8 cellular contexts compared by ENCODE assay signal in genomic region chr2:64653174-64654062, GRCh38. TPM values are rescaled to one million over a fixed set of nuclear protein-coding genes. Genes with fewer than 3 reads are reported as not detected.
A peak's percentile ranks its signal among the peaks of the same experiment; 100 is the strongest.
DNase-seq lines count a peak whose midpoint lies in the region; TF ChIP-seq lines count a peak whose summit lies in the region.

Gene SERTAD2 (minus strand): TSS chr2:64653913. CDS start chr2:64636871, 17,042 bp downstream.

- H3K27ac ChIP-seq in osteoblast (ENCODE audit: low read depth, low read length), result peak within 1 kb of the TSS; percentile 96
- peak within 1 kb of the TSS; percentile 96 for H3K27ac ChIP-seq in thymus (ENCODE audit: low read depth)

- H3K27me3 ChIP-seq in osteoblast (ENCODE audit: insufficient read depth, low read length), result no peaks in the 10 kb centered on the region
- H3K27me3 ChIP-seq in thymus (ENCODE audit: control insufficient read depth, insufficient read depth), result no peaks in the 10 kb centered on the region

- H3K9me3 Mint-ChIP-seq in activated naive CD4-positive, alpha-beta T cell treated with anti-CD3 and anti-CD28 coated beads for 36 hours, result no peaks in the 10 kb centered on the region

- peak within 1 kb of the TSS; percentile 90 for H3K4me2 ChIP-seq in osteoblast (ENCODE audit: insufficient read depth, low read length)

- in situ Hi-C loops in G401 (cut with HindIII; ENCODE audit: low sequenced_read_pairs), result no loop called here

- H3K4me1 Mint-ChIP-seq in activated naive CD4-positive, alpha-beta T cell treated with anti-CD3 and anti-CD28 coated beads for 36 hours (ENCODE audit: low read depth), result peaks cover 75% of the 10 kb centered on the region

- no peak for TF ChIP-seq CTCF in osteoblast (IDR thresholded peaks at IDR 0.05; ENCODE audit: extremely low read depth, low read depth, low read length)

- no peaks in the 10 kb centered on the region for H3K36me3 Mint-ChIP-seq in activated naive CD4-positive, alpha-beta T cell treated with anti-CD3 and anti-CD28 coated beads for 36 hours (ENCODE audit: low read depth)

- H3K27ac Mint-ChIP-seq in activated naive CD4-positive, alpha-beta T cell treated with anti-CD3 and anti-CD28 coated beads for 36 hours, result peak within 1 kb of the TSS; percentile 83

- H3K4me3 ChIP-seq in osteoblast (ENCODE audit: insufficient read depth, low read length), result peak within 1 kb of the TSS; percentile 90
- peak within 1 kb of the TSS; percentile 93 for H3K4me3 ChIP-seq in thymus (ENCODE audit: low read length)

- peaks cover 56% of the 10 kb centered on the region for H3K4me1 ChIP-seq in osteoblast (ENCODE audit: insufficient read depth, low read length)
- peaks cover 36% of the 10 kb centered on the region for H3K4me1 ChIP-seq in thymus (ENCODE audit: control insufficient read depth, insufficient read depth, low read length)

- intact Hi-C loops in activated naive CD4-positive, alpha-beta T cell treated with anti-CD3 and anti-CD28 coated beads for 36 hours (cut with micrococcal nuclease), result loop anchor here (1.0 to 10.0 kb wide), 8 partner anchors 9 to 809 kb away; partner anchors contain the start of genes AFTPH, RAB1A, SLC1A4 and SPRED2

- H3K4me3 Mint-ChIP-seq in activated naive CD4-positive, alpha-beta T cell treated with anti-CD3 and anti-CD28 coated beads for 36 hours, result peak within 1 kb of the TSS; percentile 79

- H2AFZ ChIP-seq in osteoblast (ENCODE audit: low read length), result peak within 1 kb of the TSS; percentile 30

- CTCF ChIA-PET in activated naive CD4-positive, alpha-beta T cell treated with anti-CD3 and anti-CD28 coated beads for 36 hours (lab: Charles Lee), result interaction anchor here (0.6 to 11.2 kb wide), 18 partner anchors 10 to 652 kb away, joined by 3 to 105 read pairs (median 5); no protein-coding TSS in a partner anchor

- DNase-seq in G401 (ENCODE audit: low spot score), result peak; percentile 85
- DNase-seq in HCEC 1CT, result peak; percentile 90
- peak; percentile 81 for DNase-seq in MV-4-11 (lab: John Stamatoyannopoulos, UW)
- peak; percentile 86 for DNase-seq in SK-N-DZ (ENCODE audit: low spot score)
- DNase-seq in activated naive CD4-positive, alpha-beta T cell treated with anti-CD3 and anti-CD28 coated beads for 36 hours, result peak; percentile 85
- peak; percentile 88 for DNase-seq in globus pallidus (ENCODE audit: low spot score)
- DNase-seq in osteoblast (ENCODE audit: insufficient read length, low spot score, missing footprints), result peak; percentile 99

- WGBS in thymus, result under 1% methylated on average over 106 of the region's 107 CpGs

- peaks cover 74% of the 10 kb centered on the region for H3K79me2 ChIP-seq in osteoblast (ENCODE audit: insufficient read depth, low read length)

- H3K9me3 ChIP-seq in osteoblast (ENCODE audit: low read depth, low read length), result no peaks in the 10 kb centered on the region
- no peaks in the 10 kb centered on the region for H3K9me3 ChIP-seq in thymus (ENCODE audit: control insufficient read depth)

- H4K20me1 ChIP-seq in osteoblast (ENCODE audit: insufficient read depth, low read length), result peaks cover 44% of the 10 kb centered on the region

- no peaks in the 10 kb centered on the region for H3K27me3 Mint-ChIP-seq in activated naive CD4-positive, alpha-beta T cell treated with anti-CD3 and anti-CD28 coated beads for 36 hours (ENCODE audit: low read depth)

- H3K36me3 ChIP-seq in osteoblast (ENCODE audit: insufficient read depth, low read length), result no peaks in the 10 kb centered on the region
- H3K36me3 ChIP-seq in thymus (ENCODE audit: control insufficient read depth, insufficient read depth), result no peaks in the 10 kb centered on the region

RNA-seq across cellular contexts. Expression of gene SERTAD2, which starts in this region (rescaled TPM):
- total RNA-seq in G401 (2014; rRNA removed; shearing (Covaris generic)), result 19.3 and 28.9 TPM in 2 replicates
- polyA plus RNA-seq in SK-N-DZ (2014; cell fraction: cytosol; rRNA removed), result 5.9 and 7.3 TPM in 2 replicates
- 3.1 and 4.2 TPM in 2 replicates for polyA plus RNA-seq in SK-N-DZ (2014; cell fraction: nucleus; rRNA removed)
- 10 to 100 TPM; 11.4 to 11.6 TPM for total RNA-seq in activated naive CD4-positive, alpha-beta T cell treated with anti-CD3 and anti-CD28 coated beads for 36 hours
- total RNA-seq in osteoblast, result 24.6 and 26.5 TPM in 2 replicates
- polyA plus RNA-seq in thymus, result 37.6 TPM

Comparison
In these comparisons a context has a peak if more than half of its experiments do, and no peak if none do; other contexts are left out.
1. Peak in every context shown above with its lines: DNase-seq, H3K4me3 ChIP-seq and H3K27ac ChIP-seq.